11 cellular contexts compared by ENCODE assay signal in genomic region chr1:8699679-8700078, GRCh38.
"Had no signal": no experiment of that assay in that cellular context is flagged by ENCODE, and none has a peak within 500 bp of the region (broad histone marks: within the 10 kb centered on the region; RNA-seq: fewer than 3 reads in every experiment).

No MANE protein-coding gene starts in this region.

- ATAC-seq: activated naive CD8-positive, alpha-beta T cell treated with anti-CD3 and anti-CD28 coated beads, Interleukin-2, amount 50 U/mL, for 24 hours; activated T-cell treated with anti-CD3 and anti-CD28 coated beads, Interleukin-2, amount 50 U/mL, for 4 hours; heart right ventricle; naive thymus-derived CD8-positive, alpha-beta T cell had no signal

- H3K27ac Mint-ChIP-seq: activated naive CD8-positive, alpha-beta T cell treated with anti-CD3 and anti-CD28 coated beads, Interleukin-2, amount 50 U/mL, for 24 hours; stimulated activated naive CD8-positive, alpha-beta T cell treated with anti-CD3 and anti-CD28 coated beads, Interleukin-15, Interleukin-2, amounts not matched to agents 100 ng/mL and 50 ng/mL, for 24 hours had no signal

- H3K36me3 ChIP-seq: heart right ventricle, sigmoid colon had no signal

- H3K4me3 ChIP-seq: heart right ventricle, sigmoid colon had no signal

- H3K9me3 ChIP-seq: heart right ventricle, sigmoid colon had no signal

- H3K9me3 Mint-ChIP-seq: activated naive CD8-positive, alpha-beta T cell treated with anti-CD3 and anti-CD28 coated beads, Interleukin-2, amount 50 U/mL, for 24 hours; activated T-cell treated with anti-CD3 and anti-CD28 coated beads, Interleukin-2, amount 50 U/mL, for 4 hours; stimulated activated naive CD8-positive, alpha-beta T cell treated with anti-CD3 and anti-CD28 coated beads, Interleukin-15, Interleukin-2, amounts not matched to agents 100 ng/mL and 50 ng/mL, for 24 hours had no signal

- H3K4me3 Mint-ChIP-seq: activated naive CD8-positive, alpha-beta T cell treated with anti-CD3 and anti-CD28 coated beads, Interleukin-2, amount 50 U/mL, for 24 hours; activated T-cell treated with anti-CD3 and anti-CD28 coated beads, Interleukin-2, amount 50 U/mL, for 4 hours; naive thymus-derived CD8-positive, alpha-beta T cell had no signal

- DNase-seq: activated CD4-positive, alpha-beta T cell treated with anti-CD3 and anti-CD28 coated beads, Interleukin-2, amount 50 U/mL, for 4 hours; activated naive CD8-positive, alpha-beta T cell treated with anti-CD3 and anti-CD28 coated beads, Interleukin-2, amount 50 U/mL, for 24 hours; activated T-cell treated with anti-CD3 and anti-CD28 coated beads, Interleukin-2, amount 50 U/mL, for 4 hours; central memory CD4-positive, alpha-beta T cell; cortex of kidney; effector memory CD4-positive, alpha-beta T cell; heart right ventricle; naive thymus-derived CD8-positive, alpha-beta T cell; sigmoid colon; stimulated activated CD4-positive, alpha-beta T cell treated with anti-CD3 and anti-CD28 coated beads, Interleukin-12 subunit alpha, Interleukin-12 subunit beta, amount 100 ng/mL, for 4 hours had no signal

- H3K27me3 ChIP-seq: heart right ventricle, sigmoid colon had no signal
